13 cellular contexts compared by ENCODE assay signal in genomic region chr22:44521326-44521725, GRCh38. TPM values are rescaled to one million over a fixed set of nuclear protein-coding genes. Genes with fewer than 3 reads are reported as not detected.
DNase-seq lines count a peak whose midpoint lies in the region; ATAC-seq and TF ChIP-seq lines count a peak whose summit lies in the region.
"Had no signal": no experiment of that assay in that cellular context is flagged by ENCODE, and none has a peak within 500 bp of the region (broad histone marks: within the 10 kb centered on the region; RNA-seq: fewer than 3 reads in every experiment).

No MANE protein-coding gene starts in this region.

- 77 to 89% methylated on average over 5 of the region's 5 CpGs for WGBS in sigmoid colon, 2 donors

- H3K27ac ChIP-seq in sigmoid colon: no peak overlapping the region
- H3K27ac ChIP-seq: GM23248 had no signal

- TF ChIP-seq POLR2A in sigmoid colon (IDR thresholded peaks at IDR 0.05): no peak

- intact Hi-C loops in sigmoid colon (cut with DNase I): no loop called here
- intact Hi-C loops in sciatic nerve (cut with DNase I): no loop called here

- no peak for TF ChIP-seq EP300 in sigmoid colon (IDR thresholded peaks at IDR 0.05)

- H3K4me3 Mint-ChIP-seq in activated naive CD4-positive, alpha-beta T cell treated with anti-CD3 and anti-CD28 coated beads, Interleukin-2, amount 10 ng/mL, durations not matched to agents 7 days and 5 days: no peak overlapping the region
- H3K4me3 Mint-ChIP-seq: B cell; CD4-positive, alpha-beta memory T cell had no signal

- peaks cover 0 to 16% (median 10%) of the 10 kb centered on the region in 4 donors for H3K4me1 ChIP-seq in sigmoid colon

- CTCF ChIA-PET in activated naive CD4-positive, alpha-beta T cell treated with anti-CD3 and anti-CD28 coated beads, Interleukin-2, amount 10 ng/mL, durations not matched to agents 7 days and 5 days (lab: Charles Lee): no interaction called here

- H3K36me3 Mint-ChIP-seq in activated naive CD4-positive, alpha-beta T cell treated with anti-CD3 and anti-CD28 coated beads, Interleukin-2, amount 10 ng/mL, durations not matched to agents 7 days and 5 days: no peaks in the 10 kb centered on the region

- no peak for ATAC-seq in sciatic nerve
- ATAC-seq: HCT116 had no signal

- no peaks in the 10 kb centered on the region for H3K4me1 Mint-ChIP-seq in activated naive CD4-positive, alpha-beta T cell treated with anti-CD3 and anti-CD28 coated beads, Interleukin-2, amount 10 ng/mL, durations not matched to agents 7 days and 5 days
- H3K4me1 Mint-ChIP-seq: B cell had no signal

- TF ChIP-seq CTCF in sigmoid colon (IDR thresholded peaks at IDR 0.05): no peak

- H3K27me3 Mint-ChIP-seq in activated naive CD4-positive, alpha-beta T cell treated with anti-CD3 and anti-CD28 coated beads, Interleukin-2, amount 10 ng/mL, durations not matched to agents 7 days and 5 days: peaks cover 30% of the 10 kb centered on the region

- no peak overlapping the region for H3K4me3 ChIP-seq in sigmoid colon
- H3K4me3 ChIP-seq: GM23248 had no signal

- DNase-seq in activated effector memory CD4-positive, alpha-beta T cell treated with anti-CD3 and anti-CD28 coated beads, Interleukin-2, amount 50 U/mL, for 16 hours: peak; percentile 58
- DNase-seq in activated effector memory CD4-positive, alpha-beta T cell treated with Interleukin-2 at 50 U/mL for 16 hours: no peak
- DNase-seq in Daoy (ENCODE audit: low read depth) (peak; percentile 24), RPMI7951 (ENCODE audit: low read depth) (peak; percentile 24), sigmoid colon (peak; percentile 51), sciatic nerve (ENCODE audit: low spot score) (no peak)
- DNase-seq in activated naive CD4-positive, alpha-beta T cell treated with anti-CD3 and anti-CD28 coated beads, Interleukin-2, amount 10 ng/mL, durations not matched to agents 7 days and 5 days: no peak
- DNase-seq: C1 segment of cervical spinal cord; CD4-positive, alpha-beta memory T cell; DMS79 had no signal

- H3K9me3 Mint-ChIP-seq in activated naive CD4-positive, alpha-beta T cell treated with anti-CD3 and anti-CD28 coated beads, Interleukin-2, amount 10 ng/mL, durations not matched to agents 7 days and 5 days: no peaks in the 10 kb centered on the region

- H3K36me3 ChIP-seq in sigmoid colon: no peaks in the 10 kb centered on the region

- no peak overlapping the region for H3K27ac Mint-ChIP-seq in activated naive CD4-positive, alpha-beta T cell treated with anti-CD3 and anti-CD28 coated beads, Interleukin-2, amount 10 ng/mL, durations not matched to agents 7 days and 5 days
- H3K27ac Mint-ChIP-seq: B cell had no signal

- no peaks in the 10 kb centered on the region for H3K27me3 ChIP-seq in sigmoid colon

- H3K9me3 ChIP-seq in sigmoid colon: no peaks in the 10 kb centered on the region

RNA-seq across cellular contexts. Expression of gene RTL6, which starts 23.3 kb away (rescaled TPM):
- total RNA-seq in Daoy (2014; rRNA removed; shearing (Covaris generic)): 23.6 and 30.8 TPM in 2 replicates
- 14.2 and 16.6 TPM in 2 replicates for total RNA-seq in RPMI7951 (2014; rRNA removed; shearing (Covaris generic))
- total RNA-seq in sigmoid colon (10 to 100 TPM; 16.1 to 25.7 (median 20.5) TPM), sciatic nerve (21.1 TPM)
- polyA plus RNA-seq in sigmoid colon: 10 to 100 TPM in 1 of 3 donors, 1 to 10 TPM in 2; 8.3 to 13.6 (median 8.4) TPM

Comparison
In these comparisons a context has a peak if more than half of its experiments do, and no peak if none do; other contexts are left out.
1. DNase-seq: peak in activated effector memory CD4-positive, alpha-beta T cell treated with anti-CD3 and anti-CD28 coated beads, Interleukin-2, amount 50 U/mL, for 16 hours (single experiment), Daoy (single experiment), RPMI7951 (single experiment) and sigmoid colon (single experiment); none in activated effector memory CD4-positive, alpha-beta T cell treated with Interleukin-2 at 50 U/mL for 16 hours (single experiment), sciatic nerve (single experiment) and activated naive CD4-positive, alpha-beta T cell treated with anti-CD3 and anti-CD28 coated beads, Interleukin-2, amount 10 ng/mL, durations not matched to agents 7 days and 5 days (single experiment).